In genomic region chr16:85995591-85996461, GRCh38 we compare ENCODE assay signal across 12 cellular contexts.
DNase-seq lines count a peak whose midpoint lies in the region; ATAC-seq and FAIRE-seq lines count a peak whose summit lies in the region.
"Had no signal": no experiment of that assay in that cellular context is flagged by ENCODE, and none has a peak within 500 bp of the region (broad histone marks: within the 10 kb centered on the region; RNA-seq: fewer than 3 reads in every experiment).

No MANE protein-coding gene starts in this region.

- peak overlapping the region; percentile 27 for H3K4me3 ChIP-seq in CD8-positive, alpha-beta memory T cell (ENCODE audit: low read length)
- peak overlapping the region; percentile 11 for H3K4me3 ChIP-seq in rectal smooth muscle tissue (ENCODE audit: low read length)

- peak; percentile 97 for FAIRE-seq in GM19239 (lab: Jason Lieb, UNC)
- FAIRE-seq: keratinocyte had no signal

- peaks cover 2 to 15% of the 10 kb centered on the region in 2 donors for H3K27me3 Mint-ChIP-seq in CD8-positive, alpha-beta memory T cell
- H3K27me3 Mint-ChIP-seq in activated T-cell treated with anti-CD3 and anti-CD28 coated beads, Interleukin-2, amount 50 U/mL, for 4 hours (ENCODE audit: low read depth): no peaks in the 10 kb centered on the region

- H3K9me3 Mint-ChIP-seq in CD8-positive, alpha-beta memory T cell: no peaks in the 10 kb centered on the region
- H3K9me3 Mint-ChIP-seq in activated T-cell treated with anti-CD3 and anti-CD28 coated beads, Interleukin-2, amount 50 U/mL, for 4 hours: no peaks in the 10 kb centered on the region

- H3K36me3 Mint-ChIP-seq in CD8-positive, alpha-beta memory T cell: no peaks in the 10 kb centered on the region
- H3K36me3 Mint-ChIP-seq in activated T-cell treated with anti-CD3 and anti-CD28 coated beads, Interleukin-2, amount 50 U/mL, for 4 hours (ENCODE audit: insufficient read depth): no peaks in the 10 kb centered on the region

- POLR2A ChIA-PET in CD8-positive, alpha-beta memory T cell (lab: Charles Lee): no interaction called here

- DNase-seq in CD8-positive, alpha-beta memory T cell: no peak
- DNase-seq in GM19239 (ENCODE audit: insufficient read length, low spot score) (no peak), 8988T (no peak), NCI-H2107 (lab: John Stamatoyannopoulos, UW) (no peak), NCI-H524 treated with DMSO at 0.1 percent for 48 hours (lab: John Stamatoyannopoulos, UW) (no peak), KG1 (lab: John Stamatoyannopoulos, UW) (no peak)
- no peak for DNase-seq in activated T-cell treated with anti-CD3 and anti-CD28 coated beads, Interleukin-2, amount 50 U/mL, for 4 hours
- DNase-seq: NCI-H69, T-helper 9 cell had no signal

- no peak overlapping the region for H3K27ac ChIP-seq in CD8-positive, alpha-beta memory T cell (ENCODE audit: low read depth, low read length)
- H3K27ac ChIP-seq in rectal smooth muscle tissue (ENCODE audit: low read depth, low read length): no peak overlapping the region
- H3K27ac ChIP-seq: parathyroid adenoma had no signal

- H3K9ac ChIP-seq in rectal smooth muscle tissue (ENCODE audit: low read length): no peak overlapping the region
- H3K9ac ChIP-seq: parathyroid adenoma had no signal

- CTCF ChIA-PET in CD8-positive, alpha-beta memory T cell (lab: Charles Lee): interaction anchor here (1.0 kb wide), 2 partner anchors 174 to 176 kb away, joined by 3 to 4 read pairs; no protein-coding TSS in a partner anchor

- H3K27me3 ChIP-seq in CD8-positive, alpha-beta memory T cell (ENCODE audit: insufficient read depth, low read length, poor library complexity, severe bottlenecking): no peaks in the 10 kb centered on the region
- peaks cover 2% of the 10 kb centered on the region for H3K27me3 ChIP-seq in rectal smooth muscle tissue (ENCODE audit: control insufficient read depth, insufficient read depth, low read length)

- peak overlapping the region in 3 of 8 donors; percentile 8 to 40 (median 29) for H3K27ac Mint-ChIP-seq in CD8-positive, alpha-beta memory T cell

- no peaks in the 10 kb centered on the region for H3K36me3 ChIP-seq in CD8-positive, alpha-beta memory T cell (ENCODE audit: insufficient read depth, low read length)
- no peaks in the 10 kb centered on the region for H3K36me3 ChIP-seq in rectal smooth muscle tissue (ENCODE audit: control insufficient read depth, insufficient read depth, low read length)

- H3K4me1 Mint-ChIP-seq in CD8-positive, alpha-beta memory T cell: peaks cover 11 to 23% (median 21%) of the 10 kb centered on the region in 3 donors
- H3K4me1 Mint-ChIP-seq in activated T-cell treated with anti-CD3 and anti-CD28 coated beads, Interleukin-2, amount 50 U/mL, for 4 hours (ENCODE audit: low read depth): peaks cover 48% of the 10 kb centered on the region

- ATAC-seq in activated T-cell treated with anti-CD3 and anti-CD28 coated beads, Interleukin-2, amount 50 U/mL, for 4 hours: peak in 1 of 2 donors; percentile 25

- peaks cover 9% of the 10 kb centered on the region for H3K4me1 ChIP-seq in CD8-positive, alpha-beta memory T cell (ENCODE audit: insufficient read depth, low read length)
- H3K4me1 ChIP-seq in rectal smooth muscle tissue (ENCODE audit: control insufficient read depth, insufficient read depth, low read length): no peaks in the 10 kb centered on the region
- H3K4me1 ChIP-seq: parathyroid adenoma had no signal

- H3K9me3 ChIP-seq in CD8-positive, alpha-beta memory T cell (ENCODE audit: low read length): no peaks in the 10 kb centered on the region

- H3K4me3 Mint-ChIP-seq in CD8-positive, alpha-beta memory T cell: peak overlapping the region in 6 of 7 donors; percentile 50 to 81 (median 60)
- H3K4me3 Mint-ChIP-seq in activated T-cell treated with anti-CD3 and anti-CD28 coated beads, Interleukin-2, amount 50 U/mL, for 4 hours: peak overlapping the region; percentile 7
